In the genomic region with DNA sequence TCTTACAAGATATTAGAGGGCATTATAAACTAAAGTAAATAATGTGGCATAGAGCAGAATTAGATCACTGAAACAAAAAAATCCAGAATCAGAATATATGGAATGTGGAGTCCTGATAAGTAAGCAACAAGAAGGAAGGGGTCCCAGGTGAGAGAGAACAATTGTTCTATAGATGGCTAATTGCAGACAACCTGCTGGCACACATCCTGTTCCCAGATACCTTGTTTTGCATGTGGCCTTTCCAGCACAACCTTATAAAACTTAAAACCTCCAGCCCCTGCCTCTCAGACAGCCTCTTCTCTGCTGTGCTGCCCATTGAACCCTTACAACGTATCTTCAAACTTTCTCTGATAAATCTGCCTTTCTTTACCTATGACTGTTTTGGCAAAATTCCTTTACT, we compare ENCODE assay signal across 29 cellular contexts.
"Had no signal": no experiment of that assay in that cellular context is flagged by ENCODE, and none has a peak within 500 bp of the region (broad histone marks: within the 10 kb centered on the region; RNA-seq: fewer than 3 reads in every experiment).

No MANE protein-coding gene starts in this region.

- H2AFZ ChIP-seq: hepatocyte had no signal

- H3K4me1 ChIP-seq: colonic mucosa, right lobe of liver had no signal

- FAIRE-seq: bronchial epithelial cell, keratinocyte had no signal

- H3K27me3 ChIP-seq: colonic mucosa, gastroesophageal sphincter, hepatocyte, ovary, tibial nerve had no signal

- H3K9me3 ChIP-seq: colonic mucosa, gastroesophageal sphincter, ovary, right lobe of liver, tibial nerve had no signal

- H3K27me3 Mint-ChIP-seq: activated CD4-positive, alpha-beta memory T cell treated with anti-CD3 and anti-CD28 coated beads, Interleukin-2, amount 10 ng/mL, durations not matched to agents 7 days and 5 days; activated CD4-positive, alpha-beta T cell treated with anti-CD3 and anti-CD28 coated beads, Interleukin-2, amount 10 ng/mL, durations not matched to agents 24 days and 14 days; activated CD8-positive, alpha-beta memory T cell treated with anti-CD3 and anti-CD28 coated beads, Interleukin-2, amount 10 ng/mL, durations not matched to agents 7 days and 5 days; activated naive CD4-positive, alpha-beta T cell treated with anti-CD3 and anti-CD28 coated beads, Interleukin-2, amount 50 U/mL, for 24 hours; activated naive CD8-positive, alpha-beta T cell treated with anti-CD3 and anti-CD28 coated beads, Interleukin-2, amount 50 U/mL, for 24 hours; naive B cell; progenitor cell of endocrine pancreas had no signal

- H3K9me3 Mint-ChIP-seq: activated CD4-positive, alpha-beta memory T cell treated with anti-CD3 and anti-CD28 coated beads, Interleukin-2, amount 10 ng/mL, durations not matched to agents 7 days and 5 days; activated CD4-positive, alpha-beta T cell treated with anti-CD3 and anti-CD28 coated beads, Interleukin-2, amount 10 ng/mL, durations not matched to agents 24 days and 14 days; activated naive CD4-positive, alpha-beta T cell treated with anti-CD3 and anti-CD28 coated beads, Interleukin-2, amount 50 U/mL, for 24 hours; activated naive CD8-positive, alpha-beta T cell treated with anti-CD3 and anti-CD28 coated beads, Interleukin-2, amount 50 U/mL, for 24 hours; activated T-helper 2 cell treated with anti-CD3 and anti-CD28 coated beads, Interferon-gamma antibody, Interleukin-2, Interleukin-4, amounts not matched to agents 10 μg/mL and 5 μg/mL and 100 μg/mL, durations not matched to agents 14 hours and 24 hours and 36 hours; naive B cell had no signal

- DNase-seq: activated CD4-positive, alpha-beta memory T cell treated with anti-CD3 and anti-CD28 coated beads, Interleukin-2, amount 10 ng/mL, durations not matched to agents 7 days and 5 days; activated CD4-positive, alpha-beta T cell treated with anti-CD3 and anti-CD28 coated beads, Interleukin-2, amount 10 ng/mL, durations not matched to agents 24 days and 14 days; activated CD8-positive, alpha-beta memory T cell treated with anti-CD3 and anti-CD28 coated beads, Interleukin-2, amount 10 ng/mL, durations not matched to agents 7 days and 5 days; activated naive CD8-positive, alpha-beta T cell treated with anti-CD3 and anti-CD28 coated beads, Interleukin-2, amount 50 U/mL, for 24 hours; activated T-cell treated with anti-CD3 and anti-CD28 coated beads, Interleukin-2, amount 50 U/mL, for 48 hours; amygdala; colonic mucosa; dorsolateral prefrontal cortex; effector memory CD4-positive, alpha-beta T cell; erythroblast; left cardiac atrium; left ventricle myocardium superior; naive B cell; nephron progenitor cell; ovary; right lobe of liver; stimulated activated CD4-positive, alpha-beta T cell treated with anti-CD3 and anti-CD28 coated beads, Interleukin-2, amount 100 ng/mL, for 48 hours; stimulated activated naive CD4-positive, alpha-beta T cell treated with Interleukin-2 at 50 U/mL for 16 hours had no signal

- H3K36me3 ChIP-seq: colonic mucosa, gastroesophageal sphincter, ovary, right lobe of liver, tibial nerve had no signal

- H3K4me3 Mint-ChIP-seq: activated CD4-positive, alpha-beta memory T cell treated with anti-CD3 and anti-CD28 coated beads, Interleukin-2, amount 10 ng/mL, durations not matched to agents 7 days and 5 days; activated CD4-positive, alpha-beta T cell treated with anti-CD3 and anti-CD28 coated beads, Interleukin-2, amount 10 ng/mL, durations not matched to agents 24 days and 14 days; activated CD8-positive, alpha-beta memory T cell treated with anti-CD3 and anti-CD28 coated beads, Interleukin-2, amount 10 ng/mL, durations not matched to agents 7 days and 5 days; activated naive CD4-positive, alpha-beta T cell treated with anti-CD3 and anti-CD28 coated beads, Interleukin-2, amount 50 U/mL, for 24 hours; activated naive CD8-positive, alpha-beta T cell treated with anti-CD3 and anti-CD28 coated beads, Interleukin-2, amount 50 U/mL, for 24 hours; mesothelial cell of epicardium; nephron progenitor cell had no signal

- ATAC-seq: activated CD4-positive, CD25-positive, alpha-beta regulatory T cell treated with anti-CD3 and anti-CD28 coated beads, Interleukin-2, amount 50 U/mL, for 24 hours; activated CD8-positive, alpha-beta memory T cell treated with anti-CD3 and anti-CD28 coated beads, Interleukin-2, amount 10 ng/mL, durations not matched to agents 7 days and 5 days; activated naive CD8-positive, alpha-beta T cell treated with anti-CD3 and anti-CD28 coated beads, Interleukin-2, amount 50 U/mL, for 24 hours; gastroesophageal sphincter; left cardiac atrium; left ventricle myocardium superior; right lobe of liver had no signal

- H3K4me2 ChIP-seq: hepatocyte had no signal

- H3K36me3 Mint-ChIP-seq: naive B cell had no signal

- H3K27ac ChIP-seq: colonic mucosa, dorsolateral prefrontal cortex, gastroesophageal sphincter, hepatocyte, ovary, right lobe of liver, tibial nerve, VCaP had no signal

- H3K27ac Mint-ChIP-seq: activated CD4-positive, alpha-beta memory T cell treated with anti-CD3 and anti-CD28 coated beads, Interleukin-2, amount 10 ng/mL, durations not matched to agents 7 days and 5 days; activated CD4-positive, alpha-beta T cell treated with anti-CD3 and anti-CD28 coated beads, Interleukin-2, amount 10 ng/mL, durations not matched to agents 24 days and 14 days; activated CD8-positive, alpha-beta memory T cell treated with anti-CD3 and anti-CD28 coated beads, Interleukin-2, amount 10 ng/mL, durations not matched to agents 7 days and 5 days; activated naive CD4-positive, alpha-beta T cell treated with anti-CD3 and anti-CD28 coated beads, Interleukin-2, amount 50 U/mL, for 24 hours; activated naive CD8-positive, alpha-beta T cell treated with anti-CD3 and anti-CD28 coated beads, Interleukin-2, amount 50 U/mL, for 24 hours; activated T-helper 2 cell treated with anti-CD3 and anti-CD28 coated beads, Interferon-gamma antibody, Interleukin-2, Interleukin-4, amounts not matched to agents 10 μg/mL and 5 μg/mL and 100 μg/mL, durations not matched to agents 14 hours and 24 hours and 36 hours; mesothelial cell of epicardium; naive B cell; nephron progenitor cell; progenitor cell of endocrine pancreas had no signal

- H3K4me3 ChIP-seq: colonic mucosa, dorsolateral prefrontal cortex, gastroesophageal sphincter, hepatocyte, ovary, right lobe of liver, tibial nerve had no signal
